21 cellular contexts compared by ENCODE assay signal in genomic region chr4:150415213-150415612, GRCh38.
"Had no signal": no experiment of that assay in that cellular context is flagged by ENCODE, and none has a peak within 500 bp of the region (broad histone marks: within the 10 kb centered on the region; RNA-seq: fewer than 3 reads in every experiment).

No MANE protein-coding gene starts in this region.

- H3K4me1 Mint-ChIP-seq: activated naive CD4-positive, alpha-beta T cell treated with anti-CD3 and anti-CD28 coated beads, Interleukin-2, amount 50 U/mL, for 24 hours; stimulated activated memory B cell treated with anti-CD40 and anti-IgM and Interleukin-4, amounts not matched to agents 10 μg/mL and 1 μg/mL and 100 μg/mL, for 72 hours had no signal

- H3K27ac Mint-ChIP-seq: activated CD4-positive, alpha-beta T cell treated with anti-CD3 and anti-CD28 coated beads, Interleukin-2, amount 10 ng/mL, durations not matched to agents 24 days and 14 days; activated CD8-positive, alpha-beta T cell treated with anti-CD3 and anti-CD28 coated beads, Interleukin-2, amount 10 ng/mL, durations not matched to agents 7 days and 5 days; activated naive CD4-positive, alpha-beta T cell treated with anti-CD3 and anti-CD28 coated beads, Interleukin-2, amount 50 U/mL, for 24 hours; dendritic cell treated with granulocyte-macrophage colony-stimulating factor and Interleukin-4, amounts not matched to agents 40 ng/mL and 50 ng/mL, for 4 days; nephron progenitor cell; stimulated activated memory B cell treated with anti-CD40 and anti-IgM and Interleukin-4, amounts not matched to agents 10 μg/mL and 1 μg/mL and 100 μg/mL, for 72 hours had no signal

- H3K79me2 ChIP-seq: hepatocyte had no signal

- H3K9me3 ChIP-seq: esophagus muscularis mucosa, left lung, spleen, upper lobe of right lung had no signal

- ATAC-seq: activated CD8-positive, alpha-beta T cell treated with anti-CD3 and anti-CD28 coated beads, Interleukin-2, amount 10 ng/mL, durations not matched to agents 7 days and 5 days; activated T-cell treated with anti-CD3 and anti-CD28 coated beads, Interleukin-2, amount 50 U/mL, for 4 hours; left lung; stimulated activated memory B cell treated with anti-CD40 and anti-IgM and Interleukin-4, amounts not matched to agents 10 μg/mL and 1 μg/mL and 100 μg/mL, for 72 hours; upper lobe of right lung had no signal

- H3K27ac ChIP-seq: esophagus muscularis mucosa, hepatocyte, left lung, spleen, upper lobe of right lung had no signal

- H3K4me2 ChIP-seq: hepatocyte had no signal

- H3K4me1 ChIP-seq: esophagus muscularis mucosa, left lung, spleen, upper lobe of right lung had no signal

- H3K4me3 Mint-ChIP-seq: activated CD4-positive, alpha-beta T cell treated with anti-CD3 and anti-CD28 coated beads, Interleukin-2, amount 10 ng/mL, durations not matched to agents 24 days and 14 days; activated CD8-positive, alpha-beta T cell treated with anti-CD3 and anti-CD28 coated beads, Interleukin-2, amount 10 ng/mL, durations not matched to agents 7 days and 5 days; activated naive CD4-positive, alpha-beta T cell treated with anti-CD3 and anti-CD28 coated beads, Interleukin-2, amount 50 U/mL, for 24 hours; activated T-cell treated with anti-CD3 and anti-CD28 coated beads, Interleukin-2, amount 50 U/mL, for 4 hours; dendritic cell treated with granulocyte-macrophage colony-stimulating factor and Interleukin-4, amounts not matched to agents 40 ng/mL and 50 ng/mL, for 4 days; nephron progenitor cell; stimulated activated memory B cell treated with anti-CD40 and anti-IgM and Interleukin-4, amounts not matched to agents 10 μg/mL and 1 μg/mL and 100 μg/mL, for 72 hours had no signal

- DNase-seq: activated CD4-positive, alpha-beta T cell treated with anti-CD3 and anti-CD28 coated beads, Interleukin-2, amount 10 ng/mL, durations not matched to agents 24 days and 14 days; activated CD8-positive, alpha-beta T cell treated with anti-CD3 and anti-CD28 coated beads, Interleukin-2, amount 10 ng/mL, durations not matched to agents 7 days and 5 days; activated effector memory CD4-positive, alpha-beta T cell treated with Interleukin-2 at 50 U/mL for 16 hours; activated T-cell treated with anti-CD3 and anti-CD28 coated beads, Interleukin-2, amount 50 U/mL, for 4 hours; cerebellar nuclear complex; effector CD8-positive, alpha-beta T cell; left lung; nephron progenitor cell; nucleus accumbens; spleen; stimulated activated CD4-positive, alpha-beta T cell treated with anti-CD3 and anti-CD28 coated beads, Interleukin-4, amount 100 ng/mL, for 4 hours; T-helper 1 cell; T-helper 9 cell; upper lobe of right lung had no signal

- H3K9me3 Mint-ChIP-seq: activated CD4-positive, alpha-beta T cell treated with anti-CD3 and anti-CD28 coated beads, Interleukin-2, amount 10 ng/mL, durations not matched to agents 24 days and 14 days; activated naive CD4-positive, alpha-beta T cell treated with anti-CD3 and anti-CD28 coated beads, Interleukin-2, amount 50 U/mL, for 24 hours; activated T-cell treated with anti-CD3 and anti-CD28 coated beads, Interleukin-2, amount 50 U/mL, for 4 hours; dendritic cell treated with granulocyte-macrophage colony-stimulating factor and Interleukin-4, amounts not matched to agents 40 ng/mL and 50 ng/mL, for 4 days; nephron progenitor cell; stimulated activated memory B cell treated with anti-CD40 and anti-IgM and Interleukin-4, amounts not matched to agents 10 μg/mL and 1 μg/mL and 100 μg/mL, for 72 hours had no signal

- H2AFZ ChIP-seq: hepatocyte had no signal

- H3K36me3 ChIP-seq: esophagus muscularis mucosa, left lung, upper lobe of right lung had no signal

- H3K27me3 Mint-ChIP-seq: activated CD4-positive, alpha-beta T cell treated with anti-CD3 and anti-CD28 coated beads, Interleukin-2, amount 10 ng/mL, durations not matched to agents 24 days and 14 days; activated naive CD4-positive, alpha-beta T cell treated with anti-CD3 and anti-CD28 coated beads, Interleukin-2, amount 50 U/mL, for 24 hours; dendritic cell treated with granulocyte-macrophage colony-stimulating factor and Interleukin-4, amounts not matched to agents 40 ng/mL and 50 ng/mL, for 4 days; stimulated activated memory B cell treated with anti-CD40 and anti-IgM and Interleukin-4, amounts not matched to agents 10 μg/mL and 1 μg/mL and 100 μg/mL, for 72 hours had no signal

- H3K4me3 ChIP-seq: esophagus muscularis mucosa, hepatocyte, left lung, spleen, upper lobe of right lung had no signal

- FAIRE-seq: bronchial epithelial cell, keratinocyte had no signal

- H3K27me3 ChIP-seq: esophagus muscularis mucosa, hepatocyte, left lung, spleen, upper lobe of right lung had no signal
